In the genomic region with DNA sequence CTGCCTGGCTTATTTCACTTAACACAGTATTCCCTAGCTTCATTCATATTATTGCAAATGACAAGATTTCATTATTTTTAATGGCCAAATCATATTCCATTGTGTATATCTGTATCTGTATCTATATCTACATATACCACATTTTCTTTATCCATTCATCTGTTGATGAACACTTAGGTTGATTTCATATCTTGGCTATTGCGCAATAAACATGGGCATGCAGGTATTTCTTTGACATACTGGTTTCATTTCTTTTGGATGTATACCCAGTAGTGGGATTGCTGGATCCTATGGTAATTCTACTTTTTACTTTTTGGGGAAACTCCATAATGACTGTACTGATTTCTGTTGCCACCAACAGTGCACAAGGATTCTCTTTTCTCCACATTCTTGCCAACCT, we compare ENCODE assay signal across 29 cellular contexts.
"Had no signal": no experiment of that assay in that cellular context is flagged by ENCODE, and none has a peak within 500 bp of the region (broad histone marks: within the 10 kb centered on the region; RNA-seq: fewer than 3 reads in every experiment).

No MANE protein-coding gene starts in this region.

- ATAC-seq: natural killer cell; psoas muscle; right cardiac atrium; sciatic nerve; stimulated activated naive B cell treated with anti-CD40 and anti-IgM and Interleukin-4, amounts not matched to agents 10 μg/mL and 1 μg/mL and 100 μg/mL, for 72 hours had no signal

- H3K9me3 ChIP-seq: ovary, psoas muscle, spleen, thoracic aorta, thyroid gland, tibial nerve, upper lobe of left lung, vagina had no signal

- H3K36me3 ChIP-seq: neural progenitor cell, ovary, spleen, stomach, thoracic aorta, thyroid gland, tibial nerve, upper lobe of left lung, vagina had no signal

- H3K36me3 Mint-ChIP-seq: stimulated activated naive B cell treated with anti-CD40 and anti-IgM and Interleukin-4, amounts not matched to agents 10 μg/mL and 1 μg/mL and 100 μg/mL, for 72 hours had no signal

- H3K79me2 ChIP-seq: parathyroid adenoma had no signal

- H3K4me1 ChIP-seq: parathyroid adenoma, psoas muscle, spleen, thyroid gland, tibial nerve, upper lobe of left lung had no signal

- H3K4me1 Mint-ChIP-seq: natural killer cell had no signal

- H3K9me3 Mint-ChIP-seq: natural killer cell; stimulated activated naive CD8-positive, alpha-beta T cell treated with anti-CD3 and anti-CD28 coated beads, Interleukin-15, Interleukin-2, amounts not matched to agents 100 ng/mL and 50 ng/mL, for 24 hours had no signal

- H3K4me3 Mint-ChIP-seq: natural killer cell; nephron; neural progenitor cell; stimulated activated naive B cell treated with anti-CD40 and anti-IgM and Interleukin-4, amounts not matched to agents 10 μg/mL and 1 μg/mL and 100 μg/mL, for 72 hours; stimulated activated naive CD8-positive, alpha-beta T cell treated with anti-CD3 and anti-CD28 coated beads, Interleukin-15, Interleukin-2, amounts not matched to agents 100 ng/mL and 50 ng/mL, for 24 hours had no signal

- H3K4me3 ChIP-seq: neural progenitor cell, ovary, psoas muscle, skin epidermis, smooth muscle cell, spleen, stomach, thoracic aorta, thyroid gland, tibial nerve, upper lobe of left lung, vagina had no signal

- H3K27ac ChIP-seq: neural progenitor cell, ovary, parathyroid adenoma, psoas muscle, skin epidermis, spleen, stomach, thoracic aorta, thyroid gland, tibial nerve, upper lobe of left lung, vagina had no signal

- H3K27me3 ChIP-seq: neural progenitor cell, ovary, spleen, stomach, thyroid gland, tibial nerve, upper lobe of left lung, vagina had no signal

- DNase-seq: natural killer cell; occipital lobe; ovary; posterior cingulate gyrus; psoas muscle; right cardiac atrium; spleen; stimulated activated CD4-positive, alpha-beta T cell treated with anti-CD3 and anti-CD28 coated beads, Interleukin-12 subunit alpha, Interleukin-12 subunit beta, amount 100 ng/mL, for 4 hours; stimulated activated CD4-positive, alpha-beta T cell treated with anti-CD3 and anti-CD28 coated beads, Interleukin-1b, Interleukin-23, amount 100 ng/mL, for 48 hours; stimulated activated CD4-positive, alpha-beta T cell treated with anti-CD3 and anti-CD28 coated beads, Interleukin-4, amount 100 ng/mL, for 1 hour; stimulated activated CD4-positive, alpha-beta T cell treated with anti-CD3 and anti-CD28 coated beads, Interleukin-4, amount 100 ng/mL, for 4 hours; stimulated activated CD8-positive, alpha-beta memory T cell treated with anti-CD3 and anti-CD28 coated beads, Interleukin-4, amount 100 ng/mL, for 48 hours; stimulated activated naive B cell treated with anti-CD40 and anti-IgM and Interleukin-4, amounts not matched to agents 10 μg/mL and 1 μg/mL and 100 μg/mL, for 72 hours; stimulated activated naive CD4-positive, alpha-beta T cell treated with Interleukin-2 at 50 U/mL for 16 hours; stomach; thyroid gland; upper lobe of left lung had no signal

- H3K9ac ChIP-seq: neural progenitor cell, parathyroid adenoma had no signal

- H2AFZ ChIP-seq: neural progenitor cell, parathyroid adenoma had no signal

- H3K27ac Mint-ChIP-seq: natural killer cell; nephron; neural progenitor cell; progenitor cell of endocrine pancreas; stimulated activated naive B cell treated with anti-CD40 and anti-IgM and Interleukin-4, amounts not matched to agents 10 μg/mL and 1 μg/mL and 100 μg/mL, for 72 hours; stimulated activated naive CD8-positive, alpha-beta T cell treated with anti-CD3 and anti-CD28 coated beads, Interleukin-15, Interleukin-2, amounts not matched to agents 100 ng/mL and 50 ng/mL, for 24 hours had no signal

- FAIRE-seq: urothelium cell line had no signal

- H3K4me2 ChIP-seq: neural progenitor cell, smooth muscle cell had no signal
